Comparison of ENCODE assay signal across 20 cellular contexts in the genomic region with DNA sequence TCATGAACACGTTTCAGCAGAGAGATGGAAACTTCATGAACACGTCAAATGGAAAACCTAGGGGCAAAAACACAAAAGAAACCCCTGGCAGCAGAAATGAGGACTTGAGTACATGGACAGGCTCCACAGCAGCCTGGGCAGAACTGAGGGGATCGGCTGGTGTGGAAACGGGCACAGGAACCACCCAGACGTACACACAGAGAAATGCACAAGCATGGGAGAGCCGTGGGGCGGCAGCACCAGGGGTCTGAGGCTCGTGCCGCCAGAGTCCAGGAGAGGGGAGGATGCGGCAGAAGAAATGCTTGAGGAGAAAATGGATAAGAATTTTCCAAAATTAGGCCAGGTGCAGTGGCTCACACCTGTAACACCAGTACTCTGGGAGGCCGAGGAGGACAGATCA.
"Had no signal": no experiment of that assay in that cellular context is flagged by ENCODE, and none has a peak within 500 bp of the region (broad histone marks: within the 10 kb centered on the region; RNA-seq: fewer than 3 reads in every experiment).

No MANE protein-coding gene starts in this region.

- H3K27ac ChIP-seq: heart left ventricle, left ventricle myocardium inferior, ovary, prostate gland, right lobe of liver, skin epidermis, suprapubic skin, thoracic aorta, tibial artery, uterus had no signal

- DNase-seq: heart left ventricle; hypothalamus; immature natural killer cell; left ventricle myocardium inferior; midbrain; mucosa of descending colon; naive thymus-derived CD4-positive, alpha-beta T cell; ovary; retina; stimulated activated CD4-positive, alpha-beta T cell treated with anti-CD3 and anti-CD28 coated beads, Interleukin-4, amount 100 ng/mL, for 24 hours; stimulated activated naive CD4-positive, alpha-beta T cell; tibial artery; trophoblast cell; uterus had no signal

- H3K4me1 ChIP-seq: prostate gland, right lobe of liver, suprapubic skin, tibial artery, uterus had no signal

- H3K36me3 ChIP-seq: ovary, uterus had no signal

- H3K4me3 ChIP-seq: heart left ventricle, left ventricle myocardium inferior, mucosa of descending colon, ovary, prostate gland, right lobe of liver, skin epidermis, suprapubic skin, thoracic aorta, tibial artery, uterus had no signal

- H3K9me3 ChIP-seq: heart left ventricle, left ventricle myocardium inferior, mucosa of descending colon, ovary, prostate gland, right lobe of liver, suprapubic skin, thoracic aorta, tibial artery, uterus had no signal

- FAIRE-seq: islet of Langerhans had no signal

- H3K27me3 ChIP-seq: heart left ventricle, ovary, right lobe of liver, suprapubic skin, tibial artery, uterus had no signal
